Comparison of ENCODE assay signal across 30 cellular contexts in the genomic region with DNA sequence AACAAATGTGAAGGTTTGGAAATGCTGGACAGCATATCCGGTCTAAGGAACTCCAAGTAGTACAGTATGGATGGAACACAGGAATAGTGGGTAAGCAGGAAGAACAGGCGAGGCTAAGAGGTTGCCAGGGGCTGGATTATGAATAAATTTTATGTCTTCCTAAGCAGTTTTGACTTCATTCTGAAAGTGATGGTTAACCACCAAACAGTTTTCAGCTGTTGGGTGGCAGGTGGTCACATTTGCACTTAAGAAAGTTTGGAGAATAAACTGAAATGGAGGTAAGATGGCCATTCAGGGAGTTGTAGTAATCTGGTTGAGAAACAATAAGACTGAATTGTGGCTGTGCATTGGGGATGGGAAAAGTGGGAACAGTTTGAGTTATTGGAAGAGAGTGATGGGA.
"Had no signal": no experiment of that assay in that cellular context is flagged by ENCODE, and none has a peak within 500 bp of the region (broad histone marks: within the 10 kb centered on the region; RNA-seq: fewer than 3 reads in every experiment).

No MANE protein-coding gene starts in this region.

- H3K36me3 ChIP-seq: adrenal gland, brain microvascular endothelial cell, breast epithelium had no signal

- H3K27ac ChIP-seq: adrenal gland, body of pancreas, brain microvascular endothelial cell, breast epithelium, VCaP had no signal

- H3K9me3 ChIP-seq: adrenal gland, body of pancreas, breast epithelium had no signal

- H3K4me3 ChIP-seq: adrenal gland, body of pancreas, breast epithelium had no signal

- DNase-seq: activated B cell treated with CpG ODN at 0.5 μM for 24 hours; activated CD4-positive, alpha-beta memory T cell treated with anti-CD3 and anti-CD28 coated beads for 36 hours; activated CD4-positive, alpha-beta T cell treated with anti-CD3 and anti-CD28 coated beads for 4 hours; activated CD4-positive, alpha-beta T cell treated with anti-CD3 and anti-CD28 coated beads, Interleukin-2, amount 10 ng/mL, durations not matched to agents 24 days and 14 days; activated CD4-positive, alpha-beta T cell treated with anti-CD3 and anti-CD28 coated beads, Interleukin-2, amount 50 U/mL, for 1 hour; activated CD4-positive, alpha-beta T cell treated with anti-CD3 and anti-CD28 coated beads, Interleukin-2, amount 50 U/mL, for 4 hours; activated CD4-positive, CD25-positive, alpha-beta regulatory T cell treated with anti-CD3 and anti-CD28 coated beads, Interleukin-2, amount 50 U/mL, for 72 hours; activated CD8-positive, alpha-beta memory T cell treated with anti-CD3 and anti-CD28 coated beads, Interleukin-2, amount 50 U/mL, for 4 hours; activated CD8-positive, alpha-beta T cell treated with anti-CD3 and anti-CD28 coated beads for 36 hours; activated effector memory CD4-positive, alpha-beta T cell treated with anti-CD3 and anti-CD28 coated beads, Interleukin-2, amount 50 U/mL, for 16 hours; activated gamma-delta T cell treated with Interleukin-2 at 50 U/mL for 16 hours; activated naive CD4-positive, alpha-beta T cell; activated naive CD4-positive, alpha-beta T cell treated with anti-CD3 and anti-CD28 coated beads for 36 hours; activated naive CD4-positive, alpha-beta T cell treated with anti-CD3 and anti-CD28 coated beads, Interleukin-2, amount 50 U/mL, for 16 hours; activated naive CD8-positive, alpha-beta T cell treated with anti-CD3 and anti-CD28 coated beads for 36 hours; activated T-cell treated with anti-CD3 and anti-CD28 coated beads for 4 hours; activated T-cell treated with anti-CD3 and anti-CD28 coated beads, Interleukin-2, amount 50 U/mL, for 1 hour; activated T-cell treated with anti-CD3 and anti-CD28 coated beads, Interleukin-2, amount 50 U/mL, for 4 hours; activated T-cell treated with anti-CD3 and anti-CD28 coated beads, Interleukin-2, amount 50 U/mL, for 72 hours; adrenal gland; amniotic stem cell; aorta; body of pancreas; brain microvascular endothelial cell; central memory CD4-positive, alpha-beta T cell; T-helper 17 cell had no signal

- ATAC-seq: activated CD8-positive, alpha-beta T cell treated with anti-CD3 and anti-CD28 coated beads for 36 hours; activated naive CD4-positive, alpha-beta T cell treated with anti-CD3 and anti-CD28 coated beads, Interleukin-2, amount 50 U/mL, for 72 hours; activated T-cell treated with anti-CD3 and anti-CD28 coated beads, Interleukin-2, amount 50 U/mL, for 4 hours; activated T-cell treated with anti-CD3 and anti-CD28 coated beads, Interleukin-2, amount 50 U/mL, for 72 hours; activated T-helper 17 cell treated with anti-CD3 and anti-CD28 coated beads, Interleukin-2, amount 50 U/mL, for 72 hours; body of pancreas; T-helper 17 cell had no signal

- H3K27me3 ChIP-seq: adrenal gland, body of pancreas, brain microvascular endothelial cell, breast epithelium had no signal

- H3K4me1 ChIP-seq: adrenal gland, body of pancreas, breast epithelium had no signal
